21 cellular contexts compared by ENCODE assay signal in the genomic region with DNA sequence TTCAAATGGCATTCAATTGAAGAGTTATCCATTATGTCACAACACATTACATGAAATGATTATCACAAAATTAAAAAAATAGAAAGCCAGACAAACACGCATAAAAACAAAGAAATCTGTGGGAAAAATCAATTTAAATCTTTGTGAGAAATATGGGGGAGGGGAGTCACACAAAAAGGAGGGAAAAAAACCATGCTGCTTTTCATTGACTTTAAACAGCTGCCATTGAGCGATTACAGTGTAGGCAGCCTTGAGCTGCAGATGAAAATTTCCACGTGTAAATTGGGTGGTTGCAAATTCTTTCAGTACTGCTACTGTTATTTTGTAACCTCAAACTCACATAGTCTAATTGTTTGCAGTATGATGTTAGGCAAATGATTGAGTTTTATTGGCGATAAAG.
DNase-seq lines count a peak whose midpoint lies in the region; ATAC-seq, FAIRE-seq and TF ChIP-seq lines count a peak whose summit lies in the region.
"Had no signal": no experiment of that assay in that cellular context is flagged by ENCODE, and none has a peak within 500 bp of the region (broad histone marks: within the 10 kb centered on the region; RNA-seq: fewer than 3 reads in every experiment).

No MANE protein-coding gene starts in this region.

- H3K27ac ChIP-seq in GM23338 (ENCODE audit: low read depth), result no peak overlapping the region

- H2AFZ ChIP-seq in GM23338, result no peak overlapping the region

- peak; percentile 33 for DNase-seq in GM23338 (ENCODE audit: low spot score)
- DNase-seq in H54 (ENCODE audit: insufficient read length, low spot score), result no peak
- no peak for DNase-seq in WTC11 (ENCODE audit: low spot score)
- DNase-seq in retina, result peak; percentile 5
- no peak for DNase-seq in CD1c-positive myeloid dendritic cell (ENCODE audit: extremely low spot score)
- DNase-seq: ACHN; BE2C; C1 segment of cervical spinal cord; Caco-2; CD4-positive, alpha-beta T cell; DMS79; GDM1; HCEC 1CT; HFFc6; IMR-90 had no signal

- no peak for TF ChIP-seq CTCF in GM23338 (conservative IDR thresholded peaks at IDR 0.05; ENCODE audit: low read depth in 2 of 2)
- TF ChIP-seq CTCF in WTC11 (IDR thresholded peaks at IDR 0.05), result no peak

- H3K9me3 Mint-ChIP-seq in GM23338 (peaks cover 2% of the 10 kb centered on the region; the same call in 1 of the 3 replicates), WTC11 (no peaks in the 10 kb centered on the region)

- H3K36me3 ChIP-seq in GM23338 (ENCODE audit: insufficient read depth), result no peaks in the 10 kb centered on the region
- H3K36me3 ChIP-seq: BE2C had no signal

- no peak for ATAC-seq in GM23338
- ATAC-seq in WTC11, result no peak
- ATAC-seq in HG03565 (IDR thresholded peaks at IDR 0.05; ENCODE audit: unreplicated experiment), result no peak
- ATAC-seq: K562 had no signal

- no peak overlapping the region for H3K4me3 ChIP-seq in GM23338
- H3K4me3 ChIP-seq: K562 had no signal

- H3K79me2 ChIP-seq in GM23338 (replicated peaks; ENCODE audit: insufficient read depth), result no peaks in the 10 kb centered on the region

- no peaks in the 10 kb centered on the region for H3K27me3 ChIP-seq in GM23338 (ENCODE audit: insufficient read depth)
- H3K27me3 ChIP-seq: BE2C had no signal

- H3K4me1 Mint-ChIP-seq in GM23338 (peaks cover 28% of the 10 kb centered on the region), WTC11 (peaks cover 43% of the 10 kb centered on the region)

- no peaks in the 10 kb centered on the region for H4K20me1 ChIP-seq in GM23338 (replicated peaks; ENCODE audit: insufficient read depth)

- H3K27me3 Mint-ChIP-seq in GM23338 (ENCODE audit: insufficient read depth, low read depth, poor library complexity), result no peaks in the 10 kb centered on the region
- peaks cover 3% of the 10 kb centered on the region for H3K27me3 Mint-ChIP-seq in WTC11 (ENCODE audit: low read depth)
- H3K27me3 Mint-ChIP-seq: CD4-positive, alpha-beta T cell had no signal

- no peak overlapping the region for H3K4me3 Mint-ChIP-seq in GM23338
- H3K4me3 Mint-ChIP-seq in WTC11, result no peak overlapping the region
- H3K4me3 Mint-ChIP-seq: CD4-positive, alpha-beta T cell; HFFc6 had no signal

- H3K4me1 ChIP-seq in GM23338 (ENCODE audit: insufficient read depth), result peaks cover 15% of the 10 kb centered on the region
- H3K4me1 ChIP-seq: BE2C, Caco-2 had no signal

- FAIRE-seq in H54 (lab: Jason Lieb, UNC), result peak; percentile 33
- FAIRE-seq: A204.1, D721Med, GM12892, HTR-8/SVneo, K562 had no signal

- peaks cover 2% of the 10 kb centered on the region; the same call in 1 of the 3 replicates for H3K36me3 Mint-ChIP-seq in GM23338 (ENCODE audit: low read depth)
- no peaks in the 10 kb centered on the region for H3K36me3 Mint-ChIP-seq in WTC11

- CTCF ChIA-PET in WTC11 (lab: Charles Lee), result no interaction called here

- no peak overlapping the region for H3K27ac Mint-ChIP-seq in GM23338
- no peak overlapping the region for H3K27ac Mint-ChIP-seq in WTC11
- H3K27ac Mint-ChIP-seq: CD4-positive, alpha-beta T cell; HFFc6 had no signal

- POLR2A ChIA-PET in WTC11 (lab: Charles Lee), result no interaction called here

- TF ChIP-seq POLR2A in H54 (IDR thresholded peaks at IDR 0.05; ENCODE audit: low read depth, low read length), result no peak

- no peaks in the 10 kb centered on the region for H3F3A ChIP-seq in GM23338 (replicated peaks; ENCODE audit: low read depth)

- H3K4me2 ChIP-seq in GM23338, result no peak overlapping the region

- no peaks in the 10 kb centered on the region for H3K9me2 ChIP-seq in GM23338 (ENCODE audit: insufficient read depth)

TF ChIP-seq in GM23338, 12 proteins besides CTCF, POLR2A, EP300 and RAD21 (continues in another document):
- TF ChIP-seq, protein P1, sequence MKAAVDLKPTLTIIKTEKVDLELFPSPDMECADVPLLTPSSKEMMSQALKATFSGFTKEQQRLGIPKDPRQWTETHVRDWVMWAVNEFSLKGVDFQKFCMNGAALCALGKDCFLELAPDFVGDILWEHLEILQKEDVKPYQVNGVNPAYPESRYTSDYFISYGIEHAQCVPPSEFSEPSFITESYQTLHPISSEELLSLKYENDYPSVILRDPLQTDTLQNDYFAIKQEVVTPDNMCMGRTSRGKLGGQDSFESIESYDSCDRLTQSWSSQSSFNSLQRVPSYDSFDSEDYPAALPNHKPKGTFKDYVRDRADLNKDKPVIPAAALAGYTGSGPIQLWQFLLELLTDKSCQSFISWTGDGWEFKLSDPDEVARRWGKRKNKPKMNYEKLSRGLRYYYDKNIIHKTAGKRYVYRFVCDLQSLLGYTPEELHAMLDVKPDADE (IDR thresholded peaks at IDR 0.05), result no peak
- TF ChIP-seq EZH2phosphoT487 (IDR thresholded peaks at IDR 0.05; ENCODE audit: unreplicated experiment), result no peak
- TF ChIP-seq EZH2 (IDR thresholded peaks at IDR 0.05; ENCODE audit: low read depth, unreplicated experiment), result no peak
- TF ChIP-seq, protein P2, sequence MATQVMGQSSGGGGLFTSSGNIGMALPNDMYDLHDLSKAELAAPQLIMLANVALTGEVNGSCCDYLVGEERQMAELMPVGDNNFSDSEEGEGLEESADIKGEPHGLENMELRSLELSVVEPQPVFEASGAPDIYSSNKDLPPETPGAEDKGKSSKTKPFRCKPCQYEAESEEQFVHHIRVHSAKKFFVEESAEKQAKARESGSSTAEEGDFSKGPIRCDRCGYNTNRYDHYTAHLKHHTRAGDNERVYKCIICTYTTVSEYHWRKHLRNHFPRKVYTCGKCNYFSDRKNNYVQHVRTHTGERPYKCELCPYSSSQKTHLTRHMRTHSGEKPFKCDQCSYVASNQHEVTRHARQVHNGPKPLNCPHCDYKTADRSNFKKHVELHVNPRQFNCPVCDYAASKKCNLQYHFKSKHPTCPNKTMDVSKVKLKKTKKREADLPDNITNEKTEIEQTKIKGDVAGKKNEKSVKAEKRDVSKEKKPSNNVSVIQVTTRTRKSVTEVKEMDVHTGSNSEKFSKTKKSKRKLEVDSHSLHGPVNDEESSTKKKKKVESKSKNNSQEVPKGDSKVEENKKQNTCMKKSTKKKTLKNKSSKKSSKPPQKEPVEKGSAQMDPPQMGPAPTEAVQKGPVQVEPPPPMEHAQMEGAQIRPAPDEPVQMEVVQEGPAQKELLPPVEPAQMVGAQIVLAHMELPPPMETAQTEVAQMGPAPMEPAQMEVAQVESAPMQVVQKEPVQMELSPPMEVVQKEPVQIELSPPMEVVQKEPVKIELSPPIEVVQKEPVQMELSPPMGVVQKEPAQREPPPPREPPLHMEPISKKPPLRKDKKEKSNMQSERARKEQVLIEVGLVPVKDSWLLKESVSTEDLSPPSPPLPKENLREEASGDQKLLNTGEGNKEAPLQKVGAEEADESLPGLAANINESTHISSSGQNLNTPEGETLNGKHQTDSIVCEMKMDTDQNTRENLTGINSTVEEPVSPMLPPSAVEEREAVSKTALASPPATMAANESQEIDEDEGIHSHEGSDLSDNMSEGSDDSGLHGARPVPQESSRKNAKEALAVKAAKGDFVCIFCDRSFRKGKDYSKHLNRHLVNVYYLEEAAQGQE (IDR thresholded peaks at IDR 0.05; ENCODE audit: unreplicated experiment), result no peak
- TF ChIP-seq ZNF331 (CRISPR knock-in tag; IDR thresholded peaks at IDR 0.05; ENCODE audit: low read depth), result no peak
- no peak for TF ChIP-seq ZNF114 (CRISPR knock-in tag; IDR thresholded peaks at IDR 0.05)
- no peak for TF ChIP-seq CREB1 (CRISPR knock-in tag; IDR thresholded peaks at IDR 0.05; ENCODE audit: low read depth)

TF ChIP-seq in WTC11, 78 proteins besides CTCF, POLR2A, EP300 and RAD21:
- TF ChIP-seq, protein P3, sequence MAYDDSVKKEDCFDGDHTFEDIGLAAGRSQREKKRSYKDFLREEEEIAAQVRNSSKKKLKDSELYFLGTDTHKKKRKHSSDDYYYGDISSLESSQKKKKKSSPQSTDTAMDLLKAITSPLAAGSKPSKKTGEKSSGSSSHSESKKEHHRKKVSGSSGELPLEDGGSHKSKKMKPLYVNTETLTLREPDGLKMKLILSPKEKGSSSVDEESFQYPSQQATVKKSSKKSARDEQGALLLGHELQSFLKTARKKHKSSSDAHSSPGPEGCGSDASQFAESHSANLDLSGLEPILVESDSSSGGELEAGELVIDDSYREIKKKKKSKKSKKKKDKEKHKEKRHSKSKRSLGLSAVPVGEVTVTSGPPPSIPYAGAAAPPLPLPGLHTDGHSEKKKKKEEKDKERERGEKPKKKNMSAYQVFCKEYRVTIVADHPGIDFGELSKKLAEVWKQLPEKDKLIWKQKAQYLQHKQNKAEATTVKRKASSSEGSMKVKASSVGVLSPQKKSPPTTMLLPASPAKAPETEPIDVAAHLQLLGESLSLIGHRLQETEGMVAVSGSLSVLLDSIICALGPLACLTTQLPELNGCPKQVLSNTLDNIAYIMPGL (CRISPR knock-in tag; IDR thresholded peaks at IDR 0.05), result no peak
- TF ChIP-seq, protein P4, sequence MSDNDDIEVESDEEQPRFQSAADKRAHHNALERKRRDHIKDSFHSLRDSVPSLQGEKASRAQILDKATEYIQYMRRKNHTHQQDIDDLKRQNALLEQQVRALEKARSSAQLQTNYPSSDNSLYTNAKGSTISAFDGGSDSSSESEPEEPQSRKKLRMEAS (CRISPR knock-in tag; IDR thresholded peaks at IDR 0.05), result 0 out of 2 replicates have a peak, but pooled peaks have one; percentile 41

Comparison
In these comparisons a context has a peak if more than half of its experiments do, and no peak if none do; other contexts are left out.
1. DNase-seq: peak in GM23338 (single experiment) and retina (single experiment); none in H54 (single experiment), WTC11 (single experiment) and CD1c-positive myeloid dendritic cell (single experiment).